8 cellular contexts compared by ENCODE assay signal in genomic region chr9:36037580-36038169, GRCh38. TPM values are rescaled to one million over a fixed set of nuclear protein-coding genes. Genes with fewer than 3 reads are reported as not detected.
DNase-seq lines count a peak whose midpoint lies in the region; ATAC-seq and TF ChIP-seq lines count a peak whose summit lies in the region.

No MANE protein-coding gene starts in this region.

- peak overlapping the region; percentile 86 for H3K4me3 Mint-ChIP-seq in CD8-positive, alpha-beta T cell
- peak overlapping the region; percentile 88 for H3K4me3 Mint-ChIP-seq in activated T-cell treated with anti-CD3 and anti-CD28 coated beads, Interleukin-2, amount 50 U/mL, for 4 hours
- peak overlapping the region; percentile 86 for H3K4me3 Mint-ChIP-seq in progenitor cell of endocrine pancreas (ENCODE audit: low read depth)

- no peaks in the 10 kb centered on the region for H3K9me3 Mint-ChIP-seq in CD8-positive, alpha-beta T cell
- H3K9me3 Mint-ChIP-seq in activated T-cell treated with anti-CD3 and anti-CD28 coated beads, Interleukin-2, amount 50 U/mL, for 4 hours = no peaks in the 10 kb centered on the region
- H3K9me3 Mint-ChIP-seq in progenitor cell of endocrine pancreas (ENCODE audit: low read depth) = no peaks in the 10 kb centered on the region

- H3K36me3 Mint-ChIP-seq in CD8-positive, alpha-beta T cell = peaks cover 5% of the 10 kb centered on the region
- H3K36me3 Mint-ChIP-seq in activated T-cell treated with anti-CD3 and anti-CD28 coated beads, Interleukin-2, amount 50 U/mL, for 4 hours (ENCODE audit: insufficient read depth) = no peaks in the 10 kb centered on the region
- H3K36me3 Mint-ChIP-seq in progenitor cell of endocrine pancreas (ENCODE audit: insufficient read depth) = no peaks in the 10 kb centered on the region

- peak overlapping the region; percentile 71 for H3K4me3 ChIP-seq in CD8-positive, alpha-beta T cell (ENCODE audit: low read depth, low read length)

- intact Hi-C loops in CD8-positive, alpha-beta T cell (cut with DNase I, micrococcal nuclease) = loop anchor here (5.0 to 10.0 kb wide), 4 partner anchors 117 to 1580 kb away; partner anchors contain the start of genes DNAI1 (in 1 of the 2), FAM219A (in 1 of the 2), TESK1 (in 1 of the 2) and UNC13B (in 1 of the 2)
- intact Hi-C loops in Right ventricle myocardium superior (cut with DNase I) = no loop called here

- no peak for ATAC-seq in CD8-positive, alpha-beta T cell
- ATAC-seq in HG03460 (IDR thresholded peaks at IDR 0.05; ENCODE audit: unreplicated experiment) (peak; percentile 9), Right ventricle myocardium superior (ENCODE audit: poor library complexity) (peak; percentile 9), GM18517 (IDR thresholded peaks at IDR 0.05; ENCODE audit: unreplicated experiment) (no peak)
- ATAC-seq in activated T-cell treated with anti-CD3 and anti-CD28 coated beads, Interleukin-2, amount 50 U/mL, for 4 hours = no peak

- peaks cover 38% of the 10 kb centered on the region for H3K4me1 ChIP-seq in CD8-positive, alpha-beta T cell (ENCODE audit: insufficient read depth, low read length)

- no peak for TF ChIP-seq CTCF in CD8-positive, alpha-beta T cell (IDR thresholded peaks at IDR 0.05)
- TF ChIP-seq CTCF in progenitor cell of endocrine pancreas (IDR thresholded peaks at IDR 0.05; ENCODE audit: unreplicated experiment) = no peak

- H3K27ac ChIP-seq in CD8-positive, alpha-beta T cell (ENCODE audit: low read depth, low read length) = peak overlapping the region; percentile 37

- H3K27me3 Mint-ChIP-seq in CD8-positive, alpha-beta T cell (ENCODE audit: low read depth) = peaks cover 3% of the 10 kb centered on the region
- H3K27me3 Mint-ChIP-seq in activated T-cell treated with anti-CD3 and anti-CD28 coated beads, Interleukin-2, amount 50 U/mL, for 4 hours (ENCODE audit: low read depth) = no peaks in the 10 kb centered on the region
- H3K27me3 Mint-ChIP-seq in progenitor cell of endocrine pancreas = no peaks in the 10 kb centered on the region

- peaks cover 50% of the 10 kb centered on the region for H3K4me1 Mint-ChIP-seq in CD8-positive, alpha-beta T cell (ENCODE audit: low read depth)
- peaks cover 51% of the 10 kb centered on the region for H3K4me1 Mint-ChIP-seq in activated T-cell treated with anti-CD3 and anti-CD28 coated beads, Interleukin-2, amount 50 U/mL, for 4 hours (ENCODE audit: low read depth)
- peaks cover 11% of the 10 kb centered on the region for H3K4me1 Mint-ChIP-seq in progenitor cell of endocrine pancreas (ENCODE audit: low read depth)

- H3K36me3 ChIP-seq in CD8-positive, alpha-beta T cell (ENCODE audit: insufficient read depth, low read length) = no peaks in the 10 kb centered on the region

- no peaks in the 10 kb centered on the region for H3K27me3 ChIP-seq in CD8-positive, alpha-beta T cell (ENCODE audit: insufficient read depth, low read length)

- peak overlapping the region; percentile 78 for H3K27ac Mint-ChIP-seq in CD8-positive, alpha-beta T cell
- H3K27ac Mint-ChIP-seq in progenitor cell of endocrine pancreas = peak overlapping the region; percentile 86

- H3K9me3 ChIP-seq in CD8-positive, alpha-beta T cell (ENCODE audit: low read length) = no peaks in the 10 kb centered on the region

- CTCF ChIA-PET in CD8-positive, alpha-beta T cell (lab: Charles Lee) = interaction anchor here (0.9 to 7.1 kb wide), 4 partner anchors 14 to 29 kb away, joined by 3 to 44 read pairs (median 4); no protein-coding TSS in a partner anchor

- no peak for DNase-seq in CD8-positive, alpha-beta T cell
- no peak for DNase-seq in activated T-cell treated with anti-CD3 and anti-CD28 coated beads, Interleukin-2, amount 50 U/mL, for 4 hours
- no peak for DNase-seq in Right ventricle myocardium superior
- DNase-seq in progenitor cell of endocrine pancreas (ENCODE audit: low spot score, unreplicated experiment) = no peak
- no peak for DNase-seq in iPS-NIHi11 (ENCODE audit: low spot score)
- DNase-seq in NCI-H1436 treated with DMSO at 0.1 percent for 48 hours (lab: John Stamatoyannopoulos, UW) = no peak

- POLR2A ChIA-PET in CD8-positive, alpha-beta T cell (lab: Charles Lee) = interaction anchor here (0.5 to 1.2 kb wide), 3 partner anchors 110 to 450 kb away, joined by 3 to 4 read pairs (median 4); no protein-coding TSS in a partner anchor

RNA-seq across cellular contexts. Expression of gene RECK, which starts 1.0 kb away (rescaled TPM):
- 1 to 10 TPM; 5.0 to 6.3 TPM for total RNA-seq in CD8-positive, alpha-beta T cell
- total RNA-seq in activated T-cell treated with anti-CD3 and anti-CD28 coated beads, Interleukin-2, amount 50 U/mL, for 4 hours = 1 to 10 TPM; 2.0 to 2.4 (median 2.0) TPM
- total RNA-seq in Right ventricle myocardium superior (4.6 TPM), progenitor cell of endocrine pancreas (6.9 and 7.1 TPM in 2 replicates)

Comparison
In these comparisons a context has a peak if more than half of its experiments do, and no peak if none do; other contexts are left out.
1. ATAC-seq: peak in HG03460 (single experiment) and Right ventricle myocardium superior (single experiment); none in CD8-positive, alpha-beta T cell (single experiment), activated T-cell treated with anti-CD3 and anti-CD28 coated beads, Interleukin-2, amount 50 U/mL, for 4 hours (0 of 2) and GM18517 (single experiment).
2. Peak in every context shown above with its lines, with median percentiles within 50 percentile points of each other: H3K4me3 Mint-ChIP-seq.